Comparison of ENCODE assay signal across 17 cellular contexts in the genomic region with DNA sequence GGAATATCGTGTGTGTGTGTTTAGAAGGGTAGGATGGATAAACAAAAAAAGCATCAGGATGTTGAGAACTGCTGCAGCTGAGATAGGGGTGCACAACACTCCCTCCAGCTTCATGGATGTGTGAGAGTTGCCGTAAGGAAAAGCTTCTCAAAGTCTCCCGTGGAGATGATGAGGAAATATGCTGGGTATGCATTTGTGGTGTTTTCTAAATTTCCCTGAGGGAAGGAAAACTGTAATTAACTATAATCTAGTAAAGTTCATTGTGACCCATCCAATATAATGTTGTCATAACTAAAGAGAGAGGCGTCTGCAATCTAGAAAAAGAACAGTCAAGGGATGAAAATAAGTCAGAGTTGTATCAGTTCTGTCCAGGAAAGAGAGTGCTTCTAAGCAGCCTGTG.
"Had no signal": no experiment of that assay in that cellular context is flagged by ENCODE, and none has a peak within 500 bp of the region (broad histone marks: within the 10 kb centered on the region; RNA-seq: fewer than 3 reads in every experiment).

No MANE protein-coding gene starts in this region.

- H3K4me1 ChIP-seq: psoas muscle, testis, upper lobe of right lung had no signal

- DNase-seq: activated CD4-positive, alpha-beta T cell treated with anti-CD3 and anti-CD28 coated beads, Interleukin-2, amount 10 ng/mL, durations not matched to agents 7 days and 5 days; activated CD4-positive, CD25-positive, alpha-beta regulatory T cell; activated CD8-positive, alpha-beta memory T cell treated with anti-CD3 and anti-CD28 coated beads for 24 hours; activated naive CD4-positive, alpha-beta T cell treated with Interleukin-2 at 50 U/mL for 16 hours; effector memory CD4-positive, alpha-beta T cell; erythroblast; glutamatergic neuron; occipital lobe; psoas muscle; stimulated activated CD4-positive, alpha-beta T cell treated with anti-CD3 and anti-CD28 coated beads, Interleukin-4, amount 100 ng/mL, for 1 hour; stimulated activated naive CD8-positive, alpha-beta T cell treated with anti-CD3 and anti-CD28 coated beads, Interleukin-15, amount 100 ng/mL, for 72 hours; T-helper 2 cell; testis; upper lobe of right lung had no signal

- H3K9me3 ChIP-seq: mucosa of descending colon, psoas muscle, testis, upper lobe of right lung had no signal

- H3K4me3 ChIP-seq: lung, mucosa of descending colon, psoas muscle, testis, upper lobe of right lung had no signal

- H3K27me3 ChIP-seq: testis, upper lobe of right lung had no signal

- ATAC-seq: natural killer cell treated with Interleukin-12 subunit alpha and Interleukin-12 subunit beta and Interleukin-15 and Interleukin-18, amount 100 ng/mL, for 72 hours; stimulated activated naive CD8-positive, alpha-beta T cell treated with anti-CD3 and anti-CD28 coated beads, Interleukin-15, amount 100 ng/mL, for 72 hours had no signal

- H3K36me3 ChIP-seq: upper lobe of right lung had no signal

- H3K27ac ChIP-seq: psoas muscle, testis, upper lobe of right lung had no signal
